Comparison of ENCODE assay signal across 18 cellular contexts in the genomic region with DNA sequence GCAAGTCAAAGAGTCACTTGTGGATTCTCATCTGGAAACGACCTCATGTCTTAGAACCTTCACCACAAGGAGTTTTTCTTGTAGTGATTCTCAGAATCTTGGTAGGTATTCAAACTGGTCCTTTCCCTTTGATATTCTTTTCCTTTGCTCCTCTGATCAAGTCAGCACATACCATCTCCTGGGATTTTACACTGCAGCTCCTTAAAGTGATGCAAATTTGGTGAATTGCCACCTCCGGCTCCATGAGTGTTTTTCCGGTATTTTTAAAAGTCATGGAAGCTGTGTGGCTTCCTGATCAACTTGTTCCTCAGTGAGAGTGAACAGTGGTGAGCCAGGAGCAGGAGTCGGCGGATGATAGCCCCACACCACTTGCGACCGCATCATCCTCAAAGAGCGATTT.
DNase-seq lines count a peak whose midpoint lies in the region; ATAC-seq, FAIRE-seq and TF ChIP-seq lines count a peak whose summit lies in the region.
"Had no signal": no experiment of that assay in that cellular context is flagged by ENCODE, and none has a peak within 500 bp of the region (broad histone marks: within the 10 kb centered on the region; RNA-seq: fewer than 3 reads in every experiment).

No MANE protein-coding gene starts in this region.

- H3K4me2 ChIP-seq in K562 (ENCODE audit: insufficient read depth, low read length), result no peak overlapping the region
- H3K4me2 ChIP-seq: A549; BLaER1 treated with 17β-estradiol and CSF1 and Interleukin-3, amounts not matched to agents 10 nM and 100 nM had no signal

- no peaks in the 10 kb centered on the region for H3K9me1 ChIP-seq in K562 (ENCODE audit: control insufficient read depth, insufficient read depth, low read length)

- no TSS peak for BruUV-seq in K562 (replicated peaks; lab: Mats Ljungman, UMichigan)
- BruUV-seq in A673 (replicated peaks; lab: Mats Ljungman, UMichigan), result no TSS peak

- H3K4me1 ChIP-seq in HUES6 (ENCODE audit: control insufficient read depth, insufficient read depth, low read length) (peaks cover 25% of the 10 kb centered on the region), K562 (replicated peaks in 1 of 2; ENCODE audit: control insufficient read depth in 2 of 2, insufficient read depth in 2 of 2, low read length in 2 of 2) (no peaks in the 10 kb centered on the region), A673 (ENCODE audit: insufficient read depth, low read length, poor library complexity, severe bottlenecking) (peaks cover 11% of the 10 kb centered on the region)
- H3K4me1 ChIP-seq: A549 had no signal

- no peaks in the 10 kb centered on the region for H3K9me3 ChIP-seq in HUES6 (ENCODE audit: control insufficient read depth, insufficient read depth, low read depth, low read length)
- no peaks in the 10 kb centered on the region for H3K9me3 ChIP-seq in K562 (replicated peaks; ENCODE audit: control insufficient read depth, insufficient read depth, low read depth, low read length)
- H3K9me3 ChIP-seq in A673 (ENCODE audit: low read depth, low read length, poor library complexity, severe bottlenecking), result no peaks in the 10 kb centered on the region
- H3K9me3 ChIP-seq: A549; BLaER1 treated with 17β-estradiol and CSF1 and Interleukin-3, amounts not matched to agents 10 nM and 100 nM had no signal

- no peaks in the 10 kb centered on the region for H4K20me1 ChIP-seq in K562 (replicated peaks; ENCODE audit: control insufficient read depth, insufficient read depth, low read length)
- H4K20me1 ChIP-seq: BLaER1 treated with 17β-estradiol and CSF1 and Interleukin-3, amounts not matched to agents 10 nM and 100 nM had no signal

- no peak overlapping the region for H3K4me3 ChIP-seq in HUES6 (ENCODE audit: low read depth, low read length)
- H3K4me3 ChIP-seq in K562, result no peak overlapping the region
- no peak overlapping the region for H3K4me3 ChIP-seq in A673 (ENCODE audit: low read depth, low read length, poor library complexity, severe bottlenecking)
- H3K4me3 ChIP-seq: A549; BLaER1 treated with 17β-estradiol and CSF1 and Interleukin-3, amounts not matched to agents 10 nM and 100 nM; GM12878 had no signal

- in situ Hi-C loops in K562 (cut with MboI), result no loop called here

- DNase-seq in ELF-1 (ENCODE audit: low read depth, low spot score) (peak; percentile 34), K562 (ENCODE audit: extremely low read depth in 1 of 4, low spot score in 3 of 4) (no peak), iPS DF 19.7 (ENCODE audit: low read depth, low spot score) (peak; percentile 64), NCI-H1694 treated with DMSO at 0.1 percent for 48 hours (lab: John Stamatoyannopoulos, UW) (no peak), A673 (ENCODE audit: low spot score) (no peak), GM19240 (ENCODE audit: insufficient read length, low spot score) (no peak)
- DNase-seq: Calu3; CD8-positive, alpha-beta T cell; DMS79 treated with DMSO at 0.1 percent for 48 hours; HCEC 1CT; Kasumi-1; KG1 had no signal

- TF ChIP-seq POLR2A in K562 (conservative IDR thresholded peaks at IDR 0.05), result no peak

- intact Hi-C loops in K562 (cut with micrococcal nuclease) (no loop called here), A673 (cut with micrococcal nuclease; ENCODE audit: unreplicated experiment) (no loop called here)

- TF ChIP-seq EP300 in K562 (IDR thresholded peaks at IDR 0.05; ENCODE audit: low read length), result no peak

- ATAC-seq in K562, result no peak
- no peak for ATAC-seq in GM19452 (IDR thresholded peaks at IDR 0.05; ENCODE audit: unreplicated experiment)
- ATAC-seq: A549; CD8-positive, alpha-beta T cell; GM12878 had no signal

- no peak for TF ChIP-seq RAD21 in K562 (CRISPR knock-in tag; conservative IDR thresholded peaks at IDR 0.05 in 1 of 2, IDR thresholded peaks at IDR 0.05 in 1 of 2)

- H3K9ac ChIP-seq in HUES6 (ENCODE audit: low read length) (no peak overlapping the region), K562 (ENCODE audit: insufficient read depth in 1 of 2, low read depth in 2 of 2, low read length in 2 of 2) (no peak overlapping the region)
- H3K9ac ChIP-seq: BLaER1 treated with 17β-estradiol and CSF1 and Interleukin-3, amounts not matched to agents 10 nM and 100 nM had no signal

- H2AFZ ChIP-seq in K562 (ENCODE audit: low read depth, low read length), result no peak overlapping the region

- H3K27ac ChIP-seq in HUES6 (ENCODE audit: low read depth, low read length) (peak overlapping the region; percentile 14; the same call in 1 of the 2 replicates), K562 (ENCODE audit: extremely low read depth, low read depth, low read length) (no peak overlapping the region), A673 (ENCODE audit: low read depth, low read length, poor library complexity, severe bottlenecking) (no peak overlapping the region)
- H3K27ac ChIP-seq: 22Rv1; A549; BLaER1 treated with 17β-estradiol and CSF1 and Interleukin-3, amounts not matched to agents 10 nM and 100 nM had no signal

- no peaks in the 10 kb centered on the region for H3K27me3 ChIP-seq in HUES6 (ENCODE audit: control insufficient read depth, insufficient read depth, low read length)
- no peaks in the 10 kb centered on the region for H3K27me3 ChIP-seq in K562 (ENCODE audit: control insufficient read depth in 2 of 2, insufficient read depth in 2 of 2, low read length in 2 of 2)
- no peaks in the 10 kb centered on the region for H3K27me3 ChIP-seq in A673 (replicated peaks; ENCODE audit: insufficient read depth, low read depth, low read length, poor library complexity)
- H3K27me3 ChIP-seq: BLaER1 treated with 17β-estradiol and CSF1 and Interleukin-3, amounts not matched to agents 10 nM and 100 nM had no signal

- TF ChIP-seq CTCF in K562 (IDR thresholded peaks at IDR 0.05 in 2 of 3, conservative IDR thresholded peaks at IDR 0.05 in 1 of 3; ENCODE audit: insufficient read depth in 2 of 3, low read depth in 1 of 3, low read length in 3 of 3) (no peak), A673 (conservative IDR thresholded peaks at IDR 0.05; ENCODE audit: low read depth, low read length) (no peak)

- no peaks in the 10 kb centered on the region for H3K36me3 ChIP-seq in HUES6 (ENCODE audit: control insufficient read depth, insufficient read depth, low read length)
- H3K36me3 ChIP-seq in K562 (ENCODE audit: control insufficient read depth, insufficient read depth, low read length), result no peaks in the 10 kb centered on the region
- H3K36me3 ChIP-seq in A673 (ENCODE audit: insufficient read depth, low read length, poor library complexity, severe bottlenecking), result no peaks in the 10 kb centered on the region
- H3K36me3 ChIP-seq: BLaER1 treated with 17β-estradiol and CSF1 and Interleukin-3, amounts not matched to agents 10 nM and 100 nM had no signal

- CTCF ChIA-PET in K562 (lab: Yijun Ruan, JAX; ENCODE audit: low intra/inter-chr PET ratio) (no interaction called here), A673 (lab: Charles Lee) (no interaction called here)

- H3K79me2 ChIP-seq in K562 (ENCODE audit: control insufficient read depth, insufficient read depth, low read length), result no peaks in the 10 kb centered on the region

- FAIRE-seq in K562 (lab: Jason Lieb, UNC), result peak; percentile 67
- FAIRE-seq: A549, GM12878 had no signal

- 26% methylated on average over 8 of the region's 8 CpGs for WGBS in K562 (ENCODE audit: insufficient coverage, low coverage, missing lambda C conversion rate)

- POLR2A ChIA-PET in K562 (lab: Yijun Ruan, JAX), result no interaction called here
- POLR2A ChIA-PET in A673 (lab: Charles Lee; ENCODE audit: low non-redundant PET), result interaction anchor here (0.6 kb wide), 1 partner anchor 449 kb away, joined by 3 read pairs; no protein-coding TSS in a partner anchor

TF ChIP-seq in K562, 482 proteins besides CTCF, POLR2A, EP300 and RAD21 (continues in another document):
- TF ChIP-seq, protein P1, sequence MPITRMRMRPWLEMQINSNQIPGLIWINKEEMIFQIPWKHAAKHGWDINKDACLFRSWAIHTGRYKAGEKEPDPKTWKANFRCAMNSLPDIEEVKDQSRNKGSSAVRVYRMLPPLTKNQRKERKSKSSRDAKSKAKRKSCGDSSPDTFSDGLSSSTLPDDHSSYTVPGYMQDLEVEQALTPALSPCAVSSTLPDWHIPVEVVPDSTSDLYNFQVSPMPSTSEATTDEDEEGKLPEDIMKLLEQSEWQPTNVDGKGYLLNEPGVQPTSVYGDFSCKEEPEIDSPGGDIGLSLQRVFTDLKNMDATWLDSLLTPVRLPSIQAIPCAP (CRISPR knock-in tag; IDR thresholded peaks at IDR 0.05; ENCODE audit: borderline replicate concordance), result no peak
- no peak for TF ChIP-seq HDAC8 (tag; IDR thresholded peaks at IDR 0.05)
- TF ChIP-seq FOXA1 (IDR thresholded peaks at IDR 0.05; ENCODE audit: borderline replicate concordance), result no peak
- no peak for TF ChIP-seq DNMT1 (IDR thresholded peaks at IDR 0.05)
- no peak for TF ChIP-seq ELF2 (CRISPR knock-in tag; IDR thresholded peaks at IDR 0.05)
- TF ChIP-seq TARDBP (IDR thresholded peaks at IDR 0.05), result no peak
- no peak for TF ChIP-seq MYBL2 (IDR thresholded peaks at IDR 0.05; ENCODE audit: low read depth)
- TF ChIP-seq MYBL2 (CRISPR knock-in tag; IDR thresholded peaks at IDR 0.05; ENCODE audit: borderline replicate concordance), result no peak
- TF ChIP-seq, protein P2, sequence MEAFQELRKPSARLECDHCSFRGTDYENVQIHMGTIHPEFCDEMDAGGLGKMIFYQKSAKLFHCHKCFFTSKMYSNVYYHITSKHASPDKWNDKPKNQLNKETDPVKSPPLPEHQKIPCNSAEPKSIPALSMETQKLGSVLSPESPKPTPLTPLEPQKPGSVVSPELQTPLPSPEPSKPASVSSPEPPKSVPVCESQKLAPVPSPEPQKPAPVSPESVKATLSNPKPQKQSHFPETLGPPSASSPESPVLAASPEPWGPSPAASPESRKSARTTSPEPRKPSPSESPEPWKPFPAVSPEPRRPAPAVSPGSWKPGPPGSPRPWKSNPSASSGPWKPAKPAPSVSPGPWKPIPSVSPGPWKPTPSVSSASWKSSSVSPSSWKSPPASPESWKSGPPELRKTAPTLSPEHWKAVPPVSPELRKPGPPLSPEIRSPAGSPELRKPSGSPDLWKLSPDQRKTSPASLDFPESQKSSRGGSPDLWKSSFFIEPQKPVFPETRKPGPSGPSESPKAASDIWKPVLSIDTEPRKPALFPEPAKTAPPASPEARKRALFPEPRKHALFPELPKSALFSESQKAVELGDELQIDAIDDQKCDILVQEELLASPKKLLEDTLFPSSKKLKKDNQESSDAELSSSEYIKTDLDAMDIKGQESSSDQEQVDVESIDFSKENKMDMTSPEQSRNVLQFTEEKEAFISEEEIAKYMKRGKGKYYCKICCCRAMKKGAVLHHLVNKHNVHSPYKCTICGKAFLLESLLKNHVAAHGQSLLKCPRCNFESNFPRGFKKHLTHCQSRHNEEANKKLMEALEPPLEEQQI (IDR thresholded peaks at IDR 0.05), result no peak
- TF ChIP-seq, protein P3, sequence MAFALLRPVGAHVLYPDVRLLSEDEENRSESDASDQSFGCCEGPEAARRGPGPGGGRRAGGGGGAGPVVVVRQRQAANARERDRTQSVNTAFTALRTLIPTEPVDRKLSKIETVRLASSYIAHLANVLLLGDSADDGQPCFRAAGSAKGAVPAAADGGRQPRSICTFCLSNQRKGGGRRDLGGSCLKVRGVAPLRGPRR (CRISPR knock-in tag; IDR thresholded peaks at IDR 0.05), result no peak
- TF ChIP-seq ZNF354B (CRISPR knock-in tag; IDR thresholded peaks at IDR 0.05), result no peak
- TF ChIP-seq CEBPG (CRISPR knock-in tag; IDR thresholded peaks at IDR 0.05), result no peak
- TF ChIP-seq CEBPG (tag; conservative IDR thresholded peaks at IDR 0.05 in 1 of 2, IDR thresholded peaks at IDR 0.05 in 1 of 2), result no peak

Comparison
In these comparisons a context has a peak if more than half of its experiments do, and no peak if none do; other contexts are left out.
1. DNase-seq: peak in ELF-1 (single experiment) and iPS DF 19.7 (single experiment); none in K562 (0 of 4), NCI-H1694 treated with DMSO at 0.1 percent for 48 hours (single experiment), A673 (single experiment) and GM19240 (single experiment).